Comparison of ENCODE assay signal across 13 cellular contexts in the genomic region with DNA sequence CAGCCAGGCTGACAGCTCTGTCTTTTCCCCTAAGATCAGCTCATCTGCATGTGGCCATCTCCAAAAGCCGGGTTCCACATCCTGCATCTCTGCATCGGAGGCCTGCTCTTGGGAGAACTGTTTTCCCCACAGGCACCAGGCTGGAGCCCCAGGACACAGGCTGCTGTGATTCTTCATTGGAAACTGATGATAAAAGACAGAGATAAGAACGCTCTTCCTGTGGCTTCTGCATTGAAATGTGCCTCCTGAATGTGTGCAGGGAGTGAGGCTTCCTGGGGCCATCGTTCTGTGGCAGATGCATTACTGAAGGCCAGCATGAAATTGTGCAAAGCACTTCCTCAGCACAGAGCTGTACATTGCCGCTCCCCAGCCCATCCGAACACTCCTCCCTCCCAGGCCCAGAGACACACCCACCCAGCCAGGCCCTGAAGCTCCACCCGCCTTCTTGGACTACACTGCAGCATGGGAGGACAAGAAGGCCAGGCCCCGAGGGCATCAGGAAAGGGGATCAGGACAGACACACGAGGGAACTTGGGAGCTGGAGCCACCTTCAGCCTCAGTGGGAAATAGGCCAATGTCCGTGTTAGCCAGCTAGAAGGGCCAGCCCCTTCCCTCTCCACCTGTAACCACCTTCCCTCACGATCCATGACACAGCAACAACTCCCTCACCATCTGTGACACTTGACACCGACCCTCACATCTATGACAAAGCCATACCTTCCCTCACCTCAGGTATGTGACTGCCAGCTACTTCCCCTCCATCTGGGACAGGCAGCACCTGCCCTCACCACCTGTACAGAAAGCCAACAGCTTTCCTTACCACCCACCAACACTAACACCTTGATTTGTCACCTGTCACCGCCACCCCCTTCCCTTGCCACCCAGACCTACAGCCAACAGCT.
DNase-seq lines count a peak whose midpoint lies in the region; ATAC-seq and TF ChIP-seq lines count a peak whose summit lies in the region.
"Had no signal": no experiment of that assay in that cellular context is flagged by ENCODE, and none has a peak within 500 bp of the region (broad histone marks: within the 10 kb centered on the region; RNA-seq: fewer than 3 reads in every experiment).

No MANE protein-coding gene starts in this region.

- H3K9me3 ChIP-seq in Caco-2 (peaks cover 4% of the 10 kb centered on the region; the same call in 1 of the 2 replicates), HEK293 (ENCODE audit: control insufficient read depth, insufficient read depth, low read depth, low read length) (no peaks in the 10 kb centered on the region), A673 (ENCODE audit: low read depth, low read length, poor library complexity, severe bottlenecking) (no peaks in the 10 kb centered on the region)

- DNase-seq in Caco-2 (peak; percentile 21 to 45), RPMI8226 (peak; percentile 16), left colon (peak in 1 of 2 donors; percentile 17), CD1c-positive myeloid dendritic cell (ENCODE audit: extremely low spot score) (no peak), A673 (ENCODE audit: low spot score) (no peak), AG08396 (ENCODE audit: low spot score) (no peak)
- DNase-seq: activated CD4-positive, alpha-beta T cell treated with anti-CD3 and anti-CD28 coated beads, Interleukin-2, amount 10 ng/mL, durations not matched to agents 24 days and 14 days; HFFc6; naive B cell; OCI-M1 had no signal

- no peaks in the 10 kb centered on the region for H3K36me3 Mint-ChIP-seq in Caco-2 (ENCODE audit: insufficient read depth, unreplicated experiment)

- H3K27ac Mint-ChIP-seq in Caco-2 (ENCODE audit: unreplicated experiment) = no peak overlapping the region
- H3K27ac Mint-ChIP-seq: activated CD4-positive, alpha-beta T cell treated with anti-CD3 and anti-CD28 coated beads, Interleukin-2, amount 10 ng/mL, durations not matched to agents 24 days and 14 days; HFFc6 had no signal

- intact Hi-C loops in Caco-2 (cut with micrococcal nuclease; ENCODE audit: unreplicated experiment) = no loop called here
- intact Hi-C loops in left colon (cut with DNase I, micrococcal nuclease) = no loop called here
- intact Hi-C loops in A673 (cut with micrococcal nuclease; ENCODE audit: unreplicated experiment) = no loop called here

- no peaks in the 10 kb centered on the region for H3K27me3 Mint-ChIP-seq in Caco-2 (ENCODE audit: insufficient read depth, unreplicated experiment)
- H3K27me3 Mint-ChIP-seq: activated CD4-positive, alpha-beta T cell treated with anti-CD3 and anti-CD28 coated beads, Interleukin-2, amount 10 ng/mL, durations not matched to agents 24 days and 14 days had no signal

- no peak overlapping the region for H3K4me3 ChIP-seq in Caco-2 (ENCODE audit: low read depth, low read length)
- H3K4me3 ChIP-seq in HEK293 (ENCODE audit: low read depth, low read length) = no peak overlapping the region
- H3K4me3 ChIP-seq in A673 (ENCODE audit: low read depth, low read length, poor library complexity, severe bottlenecking) = no peak overlapping the region
- H3K4me3 ChIP-seq: BLaER1 had no signal

- H3K4me3 Mint-ChIP-seq in Caco-2 (ENCODE audit: unreplicated experiment) = no peak overlapping the region
- H3K4me3 Mint-ChIP-seq: activated CD4-positive, alpha-beta T cell treated with anti-CD3 and anti-CD28 coated beads, Interleukin-2, amount 10 ng/mL, durations not matched to agents 24 days and 14 days; HFFc6; naive B cell had no signal

- TF ChIP-seq CTCF in Caco-2 (IDR thresholded peaks at IDR 0.05; ENCODE audit: insufficient read depth in 1 of 2, low read depth in 1 of 2, low read length in 1 of 2, severe bottlenecking in 1 of 2, unreplicated experiment in 1 of 2) = no peak
- no peak for TF ChIP-seq CTCF in HEK293 (tag by site-specific recombination; IDR thresholded peaks at IDR 0.05)
- TF ChIP-seq CTCF in A673 (conservative IDR thresholded peaks at IDR 0.05; ENCODE audit: low read depth, low read length) = no peak

- H3K4me1 ChIP-seq in Caco-2 (no peaks in the 10 kb centered on the region), HEK293 (ENCODE audit: control insufficient read depth, insufficient read depth, low read length) (peaks cover 22% of the 10 kb centered on the region), A673 (ENCODE audit: insufficient read depth, low read length, poor library complexity, severe bottlenecking) (no peaks in the 10 kb centered on the region)

- H3K4me1 Mint-ChIP-seq in Caco-2 (ENCODE audit: low read depth, unreplicated experiment) = no peaks in the 10 kb centered on the region
- H3K4me1 Mint-ChIP-seq: activated CD4-positive, alpha-beta T cell treated with anti-CD3 and anti-CD28 coated beads, Interleukin-2, amount 10 ng/mL, durations not matched to agents 24 days and 14 days; naive B cell had no signal

- peak; percentile 53 for ATAC-seq in left colon
- ATAC-seq in HG03139 (IDR thresholded peaks at IDR 0.05; ENCODE audit: unreplicated experiment) = no peak

- no TSS peak for BruUV-seq in Caco-2 (replicated peaks; lab: Mats Ljungman, UMichigan)
- no TSS peak for BruUV-seq in A673 (replicated peaks; lab: Mats Ljungman, UMichigan)

- H3K36me3 ChIP-seq in Caco-2 (ENCODE audit: control insufficient read depth, insufficient read depth, low read length) = no peaks in the 10 kb centered on the region
- H3K36me3 ChIP-seq in HEK293 (ENCODE audit: control insufficient read depth in 2 of 2, insufficient read depth in 1 of 2, low read length in 2 of 2) = no peaks in the 10 kb centered on the region
- no peaks in the 10 kb centered on the region for H3K36me3 ChIP-seq in A673 (ENCODE audit: insufficient read depth, low read length, poor library complexity, severe bottlenecking)
- H3K36me3 ChIP-seq: BLaER1 had no signal

- CTCF ChIA-PET in Caco-2 (lab: Charles Lee) = no interaction called here
- CTCF ChIA-PET in HEK293 (lab: Yijun Ruan, JAX) = interaction anchor here (0.7 kb wide), 1 partner anchor 17 kb away, joined by 3 read pairs; no protein-coding TSS in a partner anchor
- CTCF ChIA-PET in A673 (lab: Charles Lee) = no interaction called here

- H3K27ac ChIP-seq in HEK293 (ENCODE audit: extremely low read depth, low read depth, low read length) (no peak overlapping the region), A673 (ENCODE audit: low read depth, low read length, poor library complexity, severe bottlenecking) (no peak overlapping the region)
- H3K27ac ChIP-seq: BLaER1 had no signal

- H3K27me3 ChIP-seq in Caco-2 (replicated peaks; ENCODE audit: control insufficient read depth, insufficient read depth, low read length) = 0 out of 2 replicates have a peak, but pooled peaks cover 1% of the 10 kb centered on the region
- H3K27me3 ChIP-seq in A673 (replicated peaks; ENCODE audit: insufficient read depth, low read depth, low read length, poor library complexity) = no peaks in the 10 kb centered on the region
- H3K27me3 ChIP-seq: BLaER1 had no signal

- POLR2A ChIA-PET in Caco-2 (lab: Charles Lee) (no interaction called here), HEK293 (lab: Yijun Ruan, JAX) (interaction anchor here (0.9 kb wide), 1 partner anchor 113 kb away, joined by 4 read pairs; the partner anchor contains the start of gene GRID1), A673 (lab: Charles Lee; ENCODE audit: low non-redundant PET) (no interaction called here)

- H3K9me3 Mint-ChIP-seq in Caco-2 (ENCODE audit: unreplicated experiment) = no peaks in the 10 kb centered on the region

TF ChIP-seq in HEK293, 187 proteins besides CTCF, POLR2A, EP300 and RAD21 (continues in another document):
- peak; percentile 86 for TF ChIP-seq ZNF600 (tag by site-specific recombination; IDR thresholded peaks at IDR 0.05)
- TF ChIP-seq, protein P1, sequence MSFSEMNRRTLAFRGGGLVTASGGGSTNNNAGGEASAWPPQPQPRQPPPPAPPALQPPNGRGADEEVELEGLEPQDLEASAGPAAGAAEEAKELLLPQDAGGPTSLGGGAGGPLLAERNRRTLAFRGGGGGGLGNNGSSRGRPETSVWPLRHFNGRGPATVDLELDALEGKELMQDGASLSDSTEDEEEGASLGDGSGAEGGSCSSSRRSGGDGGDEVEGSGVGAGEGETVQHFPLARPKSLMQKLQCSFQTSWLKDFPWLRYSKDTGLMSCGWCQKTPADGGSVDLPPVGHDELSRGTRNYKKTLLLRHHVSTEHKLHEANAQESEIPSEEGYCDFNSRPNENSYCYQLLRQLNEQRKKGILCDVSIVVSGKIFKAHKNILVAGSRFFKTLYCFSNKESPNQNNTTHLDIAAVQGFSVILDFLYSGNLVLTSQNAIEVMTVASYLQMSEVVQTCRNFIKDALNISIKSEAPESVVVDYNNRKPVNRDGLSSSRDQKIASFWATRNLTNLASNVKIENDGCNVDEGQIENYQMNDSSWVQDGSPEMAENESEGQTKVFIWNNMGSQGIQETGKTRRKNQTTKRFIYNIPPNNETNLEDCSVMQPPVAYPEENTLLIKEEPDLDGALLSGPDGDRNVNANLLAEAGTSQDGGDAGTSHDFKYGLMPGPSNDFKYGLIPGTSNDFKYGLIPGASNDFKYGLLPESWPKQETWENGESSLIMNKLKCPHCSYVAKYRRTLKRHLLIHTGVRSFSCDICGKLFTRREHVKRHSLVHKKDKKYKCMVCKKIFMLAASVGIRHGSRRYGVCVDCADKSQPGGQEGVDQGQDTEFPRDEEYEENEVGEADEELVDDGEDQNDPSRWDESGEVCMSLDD (tag by site-specific recombination; IDR thresholded peaks at IDR 0.05) = no peak
- no peak for TF ChIP-seq ZNF670 (tag by site-specific recombination; IDR thresholded peaks at IDR 0.05; ENCODE audit: low read depth)
- TF ChIP-seq ZFHX2 (tag by site-specific recombination; conservative IDR thresholded peaks at IDR 0.05) = 0 out of 2 replicates have a peak, but pooled peaks have one; percentile 7
- TF ChIP-seq SCRT2 (tag by site-specific recombination; IDR thresholded peaks at IDR 0.05) = peak; percentile 93
- peak; percentile 76 for TF ChIP-seq KLF9 (tag by site-specific recombination; IDR thresholded peaks at IDR 0.05; ENCODE audit: low read depth)
- 0 out of 2 replicates have a peak, but pooled peaks have one; percentile 13 for TF ChIP-seq ZNF398 (tag by site-specific recombination; IDR thresholded peaks at IDR 0.05)

Comparison
In these comparisons a context has a peak if more than half of its experiments do, and no peak if none do; other contexts are left out.
1. DNase-seq: peak in Caco-2 (2 of 2) and RPMI8226 (single experiment); none in CD1c-positive myeloid dendritic cell (single experiment), A673 (single experiment) and AG08396 (single experiment).